Comparison of ENCODE assay signal across 33 cellular contexts in genomic region chr10:51183783-51184182, GRCh38.
"Had no signal": no experiment of that assay in that cellular context is flagged by ENCODE, and none has a peak within 500 bp of the region (broad histone marks: within the 10 kb centered on the region; RNA-seq: fewer than 3 reads in every experiment).

No MANE protein-coding gene starts in this region.

- H3K27me3 ChIP-seq: adrenal gland, ascending aorta, body of pancreas, brain microvascular endothelial cell, breast epithelium, cardiac muscle cell had no signal

- H3K4me1 ChIP-seq: body of pancreas had no signal

- H3K36me3 ChIP-seq: adrenal gland, ascending aorta, brain microvascular endothelial cell, breast epithelium, cardiac muscle cell had no signal

- FAIRE-seq: astrocyte, bronchial epithelial cell had no signal

- H3K4me3 ChIP-seq: adrenal gland, ascending aorta, body of pancreas, breast epithelium, cardiac muscle cell had no signal

- H3K9me3 ChIP-seq: ascending aorta, body of pancreas, breast epithelium had no signal

- ATAC-seq: activated naive CD4-positive, alpha-beta T cell treated with anti-CD3 and anti-CD28 coated beads, Interleukin-2, amount 50 U/mL, for 72 hours; activated naive CD8-positive, alpha-beta T cell treated with anti-CD3 and anti-CD28 coated beads, Interleukin-2, amount 50 U/mL, for 24 hours; activated T-cell treated with anti-CD3 and anti-CD28 coated beads, Interleukin-2, amount 50 U/mL, for 4 hours; activated T-cell treated with anti-CD3 and anti-CD28 coated beads, Interleukin-2, amount 50 U/mL, for 72 hours; activated T-helper 17 cell treated with anti-CD3 and anti-CD28 coated beads, Interleukin-2, amount 50 U/mL, for 72 hours; body of pancreas had no signal

- DNase-seq: activated effector memory CD4-positive, alpha-beta T cell treated with anti-CD3 and anti-CD28 coated beads, Interleukin-2, amount 50 U/mL, for 16 hours; activated effector memory CD4-positive, alpha-beta T cell treated with Interleukin-2 at 50 U/mL for 16 hours; activated gamma-delta T cell; activated gamma-delta T cell treated with Interleukin-2 at 50 U/mL for 16 hours; activated naive CD4-positive, alpha-beta T cell; activated naive CD4-positive, alpha-beta T cell treated with anti-CD3 and anti-CD28 coated beads for 36 hours; activated naive CD4-positive, alpha-beta T cell treated with anti-CD3 and anti-CD28 coated beads, Interleukin-2, amount 10 ng/mL, durations not matched to agents 7 days and 5 days; activated naive CD4-positive, alpha-beta T cell treated with anti-CD3 and anti-CD28 coated beads, Interleukin-2, amount 50 U/mL, for 16 hours; activated naive CD4-positive, alpha-beta T cell treated with Interleukin-2 at 50 U/mL for 16 hours; activated naive CD8-positive, alpha-beta T cell treated with anti-CD3 and anti-CD28 coated beads for 36 hours; activated naive CD8-positive, alpha-beta T cell treated with anti-CD3 and anti-CD28 coated beads, Interleukin-2, amount 10 ng/mL, durations not matched to agents 7 days and 5 days; activated naive CD8-positive, alpha-beta T cell treated with anti-CD3 and anti-CD28 coated beads, Interleukin-2, amount 50 U/mL, for 24 hours; activated T-cell treated with anti-CD3 and anti-CD28 coated beads, Interleukin-2, amount 50 U/mL, for 24 hours; activated T-cell treated with anti-CD3 and anti-CD28 coated beads, Interleukin-2, amount 50 U/mL, for 4 hours; activated T-cell treated with anti-CD3 and anti-CD28 coated beads, Interleukin-2, amount 50 U/mL, for 48 hours; activated T-cell treated with anti-CD3 and anti-CD28 coated beads, Interleukin-2, amount 50 U/mL, for 72 hours; adrenal gland; amniotic stem cell; amygdala; anterior cingulate cortex; aorta; body of pancreas; brain microvascular endothelial cell; caudate nucleus; central memory CD4-positive, alpha-beta T cell; cerebellar nuclear complex had no signal

- H3K27ac ChIP-seq: adrenal gland, ascending aorta, body of pancreas, brain microvascular endothelial cell, breast epithelium, cardiac muscle cell had no signal
